Comparison of ENCODE assay signal across 8 cellular contexts in genomic region chr10:92241501-92241900, GRCh38. TPM values are rescaled to one million over a fixed set of nuclear protein-coding genes. Genes with fewer than 3 reads are reported as not detected.
DNase-seq lines count a peak whose midpoint lies in the region; ATAC-seq and TF ChIP-seq lines count a peak whose summit lies in the region.

No MANE protein-coding gene starts in this region.

- peaks cover 41% of the 10 kb centered on the region for H3K4me1 Mint-ChIP-seq in Calu3 (ENCODE audit: low read depth, unreplicated experiment)

- TF ChIP-seq CTCF in Calu3 (IDR thresholded peaks at IDR 0.05; ENCODE audit: unreplicated experiment) (no peak), RWPE1 (conservative IDR thresholded peaks at IDR 0.05; ENCODE audit: low read depth) (no peak), esophagus squamous epithelium (IDR thresholded peaks at IDR 0.05) (no peak), psoas muscle (IDR thresholded peaks at IDR 0.05) (no peak)

- peak in 1 of 4 donors; percentile 1 for ATAC-seq in psoas muscle
- no peak for ATAC-seq in GM18907 (IDR thresholded peaks at IDR 0.05; ENCODE audit: unreplicated experiment)
- ATAC-seq in HG03342 (IDR thresholded peaks at IDR 0.05; ENCODE audit: unreplicated experiment): no peak

- no peaks in the 10 kb centered on the region for H3K9me3 Mint-ChIP-seq in Calu3 (ENCODE audit: low read depth, unreplicated experiment)

- intact Hi-C loops in Calu3 (cut with micrococcal nuclease; ENCODE audit: unreplicated experiment) (loop anchor here (5.0 kb wide), 2 partner anchors 119 to 154 kb away; no protein-coding TSS in a partner anchor), esophagus squamous epithelium (cut with DNase I) (no loop called here), psoas muscle (cut with DNase I) (loop anchor here (2.0 to 5.0 kb wide), 3 partner anchors 49 to 154 kb away; partner anchors contain the start of genes CPEB3 (in 2 of the 2) and MARCHF5 (in 2 of the 2))

- no peaks in the 10 kb centered on the region for H3K27me3 Mint-ChIP-seq in Calu3 (ENCODE audit: unreplicated experiment)

- H3K4me3 ChIP-seq in esophagus squamous epithelium (peak overlapping the region in 3 of 4 donors; percentile 89 to 95 (median 91)), psoas muscle (peak overlapping the region; percentile 79)

- WGBS in esophagus squamous epithelium, 2 donors: 23 to 43% methylated on average over 1 of the region's 1 CpG
- 15 to 38% (median 30%) methylated on average over 1 of the region's 1 CpG for WGBS in psoas muscle, 3 donors

- TF ChIP-seq POLR2A in esophagus squamous epithelium (IDR thresholded peaks at IDR 0.05): no peak

- H3K36me3 ChIP-seq in esophagus squamous epithelium (no peaks in the 10 kb centered on the region), psoas muscle (ENCODE audit: insufficient read depth in 1 of 2, low read depth in 1 of 2) (no peaks in the 10 kb centered on the region)

- no TSS peak for BruUV-seq in Calu3 (replicated peaks; lab: Mats Ljungman, UMichigan)

- POLR2A ChIA-PET in RWPE1 (lab: Yijun Ruan, JAX; ENCODE audit: low non-redundant PET): no interaction called here

- no peak overlapping the region for H3K27ac Mint-ChIP-seq in Calu3 (ENCODE audit: unreplicated experiment)

- peaks cover 7 to 81% (median 18%) of the 10 kb centered on the region in 3 donors for H3K4me1 ChIP-seq in esophagus squamous epithelium
- peaks cover 32% of the 10 kb centered on the region for H3K4me1 ChIP-seq in psoas muscle

- peaks cover 27% of the 10 kb centered on the region for H3K36me3 Mint-ChIP-seq in Calu3 (ENCODE audit: insufficient read depth, unreplicated experiment)

- H3K27me3 ChIP-seq in esophagus squamous epithelium (no peaks in the 10 kb centered on the region), psoas muscle (ENCODE audit: insufficient read depth in 3 of 3, low read length in 2 of 3) (no peaks in the 10 kb centered on the region)

- H3K27ac ChIP-seq in RWPE1: peak overlapping the region; percentile 91
- peak overlapping the region; percentile 93 to 98 (median 96) for H3K27ac ChIP-seq in esophagus squamous epithelium
- peak overlapping the region; percentile 92 for H3K27ac ChIP-seq in psoas muscle

- H3K9me3 ChIP-seq in esophagus squamous epithelium: no peaks in the 10 kb centered on the region
- H3K9me3 ChIP-seq in psoas muscle: no peaks in the 10 kb centered on the region

- DNase-seq in Calu3 (no peak), RWPE1 (ENCODE audit: low spot score) (no peak), esophagus squamous epithelium (lab: John Stamatoyannopoulos, UW) (no peak), psoas muscle (no peak), AML-193 (lab: John Stamatoyannopoulos, UW) (no peak), NCI-H2196 treated with DMSO at 0.1 percent for 48 hours (lab: John Stamatoyannopoulos, UW; ENCODE audit: unreplicated experiment) (no peak)

- H3K4me3 Mint-ChIP-seq in Calu3 (ENCODE audit: low read depth, unreplicated experiment): peak overlapping the region; percentile 78

- CTCF ChIA-PET in Calu3 (lab: Charles Lee): no interaction called here
- CTCF ChIA-PET in RWPE1 (lab: Yijun Ruan, JAX): interaction anchor here (1.0 kb wide), 1 partner anchor 194 kb away, joined by 5 read pairs; no protein-coding TSS in a partner anchor

RNA-seq across cellular contexts. Expression of gene CPEB3, which starts 49.4 kb away (rescaled TPM):
- 2.8 and 3.6 TPM in 2 replicates for total RNA-seq in Calu3 (2022)
- total RNA-seq in esophagus squamous epithelium: 1 to 10 TPM; 5.5 to 8.8 (median 7.3) TPM
- 10 to 100 TPM in 3 of 4 donors, 1 to 10 TPM in 1; 6.1 to 16.9 (median 14.3) TPM for total RNA-seq in psoas muscle
- polyA plus RNA-seq in psoas muscle: 1 to 10 TPM in 2 of 3 donors, under 1 TPM in 1; 0.44 to 9.8 (median 3.2) TPM

RNA-seq across cellular contexts. Expression of gene MARCHF5, which starts 49.5 kb away (rescaled TPM):
- 27.1 and 28.1 TPM in 2 replicates for total RNA-seq in Calu3 (2022)
- 10 to 100 TPM; 17.6 to 29.9 (median 27.0) TPM for total RNA-seq in esophagus squamous epithelium
- 10 to 100 TPM; 28.3 to 52.3 (median 32.9) TPM for total RNA-seq in psoas muscle
- 10 to 100 TPM; 28.3 to 64.9 (median 30.7) TPM for polyA plus RNA-seq in psoas muscle
